Comparison of ENCODE assay signal across 15 cellular contexts in genomic region chr2:133777607-133778006, GRCh38.
DNase-seq lines count a peak whose midpoint lies in the region; ATAC-seq, FAIRE-seq and TF ChIP-seq lines count a peak whose summit lies in the region.
"Had no signal": no experiment of that assay in that cellular context is flagged by ENCODE, and none has a peak within 500 bp of the region (broad histone marks: within the 10 kb centered on the region; RNA-seq: fewer than 3 reads in every experiment).

No MANE protein-coding gene starts in this region.

- H3K9me3 Mint-ChIP-seq in activated T-helper 17 cell treated with anti-CD3 and anti-CD28 coated beads, Interleukin-2, amount 50 U/mL, for 72 hours = no peaks in the 10 kb centered on the region
- H3K9me3 Mint-ChIP-seq: naive B cell had no signal

- intact Hi-C loops in HepG2 (cut with micrococcal nuclease; ENCODE audit: unreplicated experiment) = no loop called here

- FAIRE-seq in HTR-8/SVneo (lab: Jason Lieb, UNC) = peak; percentile 33
- FAIRE-seq in HepG2 (lab: Jason Lieb, UNC) = no peak
- FAIRE-seq: TTC549 had no signal

- H3K36me3 Mint-ChIP-seq in activated T-helper 17 cell treated with anti-CD3 and anti-CD28 coated beads, Interleukin-2, amount 50 U/mL, for 72 hours (ENCODE audit: low read depth) = no peaks in the 10 kb centered on the region
- H3K36me3 Mint-ChIP-seq: naive B cell had no signal

- H3K4me2 ChIP-seq in HepG2 (ENCODE audit: low read depth, low read length) = no peak overlapping the region

- no peaks in the 10 kb centered on the region for H3K9me3 ChIP-seq in HepG2 (ENCODE audit: low read length)
- H3K9me3 ChIP-seq: SJCRH30 had no signal

- POLR2A ChIA-PET in HepG2 (lab: Yijun Ruan, JAX) = no interaction called here

- CTCF ChIA-PET in HepG2 (lab: Yijun Ruan, JAX; ENCODE audit: low intra/inter-chr PET ratio, low total read pairs) = no interaction called here

- no peaks in the 10 kb centered on the region for H3K4me1 Mint-ChIP-seq in activated T-helper 17 cell treated with anti-CD3 and anti-CD28 coated beads, Interleukin-2, amount 50 U/mL, for 72 hours
- H3K4me1 Mint-ChIP-seq: naive B cell had no signal

- H4K20me1 ChIP-seq in HepG2 (ENCODE audit: insufficient read depth, low read length) = no peaks in the 10 kb centered on the region

- in situ Hi-C loops in HepG2 (cut with HindIII; ENCODE audit: extremely low pct_ligation_motif_present, low pct_unique_long_range_greater_than_20kb) = no loop called here

- H3K27me3 ChIP-seq in HepG2 (ENCODE audit: control insufficient read depth in 1 of 2, insufficient read depth in 2 of 2, low read length in 2 of 2) = peaks cover 0 to 5% of the 10 kb centered on the region in 2 experiments; a peak in 2 of 5 replicates

- no peak overlapping the region for H3K4me3 Mint-ChIP-seq in activated T-helper 17 cell treated with anti-CD3 and anti-CD28 coated beads, Interleukin-2, amount 50 U/mL, for 72 hours
- H3K4me3 Mint-ChIP-seq: naive B cell had no signal

- H3K27me3 Mint-ChIP-seq in activated T-helper 17 cell treated with anti-CD3 and anti-CD28 coated beads, Interleukin-2, amount 50 U/mL, for 72 hours = no peaks in the 10 kb centered on the region
- H3K27me3 Mint-ChIP-seq: naive B cell had no signal

- H3K27ac ChIP-seq in HepG2 (ENCODE audit: extremely low read length, insufficient read depth, low read length) = no peak overlapping the region
- H3K27ac ChIP-seq: C4-2B, SJCRH30 had no signal

- H3K36me3 ChIP-seq in HepG2 (replicated peaks in 1 of 2; ENCODE audit: control insufficient read depth in 1 of 2, insufficient read depth in 2 of 2, low read length in 2 of 2) = no peaks in the 10 kb centered on the region
- H3K36me3 ChIP-seq: SJCRH30 had no signal

- peak; percentile 76 for DNase-seq in EL
- peak; percentile 42 for DNase-seq in HTR-8/SVneo (ENCODE audit: insufficient read length, low spot score)
- DNase-seq in amniotic epithelial cell (ENCODE audit: low read depth) = peak; percentile 22
- no peak for DNase-seq in HepG2 (ENCODE audit: low spot score)
- DNase-seq in AG20443 (ENCODE audit: low spot score) = no peak
- DNase-seq: activated naive CD4-positive, alpha-beta T cell; naive B cell; NCI-H1694; stimulated activated CD4-positive, alpha-beta T cell treated with anti-CD3 and anti-CD28 coated beads, Interleukin-4, amount 100 ng/mL, for 1 hour; trophoblast cell had no signal

- H3K27ac Mint-ChIP-seq in activated T-helper 17 cell treated with anti-CD3 and anti-CD28 coated beads, Interleukin-2, amount 50 U/mL, for 72 hours = no peak overlapping the region
- H3K27ac Mint-ChIP-seq: naive B cell had no signal

- H3K9ac ChIP-seq in HepG2 (ENCODE audit: insufficient read depth, low read depth, low read length) = no peak overlapping the region

- no TSS peak for BruUV-seq in HepG2 (replicated peaks; lab: Mats Ljungman, UMichigan)

- TF ChIP-seq EP300 in HepG2 (IDR thresholded peaks at IDR 0.05; ENCODE audit: low read depth in 2 of 2, low read length in 2 of 2) (no peak), HepG2 (CRISPR knock-in tag; IDR thresholded peaks at IDR 0.05; ENCODE audit: borderline replicate concordance) (no peak)

- TF ChIP-seq CTCF in HepG2 (CRISPR knock-in tag; IDR thresholded peaks at IDR 0.05) = no peak

- no peaks in the 10 kb centered on the region for H3K79me2 ChIP-seq in HepG2 (ENCODE audit: insufficient read depth, low read length)

- peaks cover 9% of the 10 kb centered on the region for H3K4me1 ChIP-seq in HepG2 (ENCODE audit: insufficient read depth, low read length)
- H3K4me1 ChIP-seq: SJCRH30 had no signal

- H3K4me3 ChIP-seq in HepG2 (replicated peaks in 1 of 3; ENCODE audit: insufficient read depth in 1 of 3, low read depth in 2 of 3, low read length in 3 of 3) = no peak overlapping the region
- H3K4me3 ChIP-seq: SJCRH30 had no signal

- peak; percentile 63 for ATAC-seq in HepG2
- no peak for ATAC-seq in HG03342 (IDR thresholded peaks at IDR 0.05; ENCODE audit: unreplicated experiment)
- no peak for ATAC-seq in activated T-helper 17 cell treated with anti-CD3 and anti-CD28 coated beads, Interleukin-2, amount 50 U/mL, for 72 hours (replicated peaks)

- no peak for TF ChIP-seq RAD21 in HepG2 (CRISPR knock-in tag; IDR thresholded peaks at IDR 0.05)

- TF ChIP-seq POLR2A in HepG2 (IDR thresholded peaks at IDR 0.05; ENCODE audit: insufficient read depth in 1 of 2, low read depth in 2 of 2, low read length in 2 of 2) = no peak

- no peak overlapping the region for H2AFZ ChIP-seq in HepG2 (ENCODE audit: low read length)

- WGBS in HepG2 (ENCODE audit: low lambda C conversion rate) = 18% methylated on average over 6 of the region's 6 CpGs

TF ChIP-seq in HepG2, 621 proteins besides CTCF, POLR2A, EP300 and RAD21:
- TF ChIP-seq IRF2 (CRISPR knock-in tag; IDR thresholded peaks at IDR 0.05) (no peak), HOXA9 (CRISPR knock-in tag; IDR thresholded peaks at IDR 0.05; ENCODE audit: borderline replicate concordance) (no peak), ARNT (IDR thresholded peaks at IDR 0.05) (no peak), RCOR2 (CRISPR knock-in tag; IDR thresholded peaks at IDR 0.05) (no peak)

Comparison
In these comparisons a context has a peak if more than half of its experiments do, and no peak if none do; other contexts are left out.
1. DNase-seq: peak in EL (single experiment), HTR-8/SVneo (single experiment) and amniotic epithelial cell (single experiment); none in HepG2 (single experiment) and AG20443 (single experiment).